20 cellular contexts compared by ENCODE assay signal in the genomic region with DNA sequence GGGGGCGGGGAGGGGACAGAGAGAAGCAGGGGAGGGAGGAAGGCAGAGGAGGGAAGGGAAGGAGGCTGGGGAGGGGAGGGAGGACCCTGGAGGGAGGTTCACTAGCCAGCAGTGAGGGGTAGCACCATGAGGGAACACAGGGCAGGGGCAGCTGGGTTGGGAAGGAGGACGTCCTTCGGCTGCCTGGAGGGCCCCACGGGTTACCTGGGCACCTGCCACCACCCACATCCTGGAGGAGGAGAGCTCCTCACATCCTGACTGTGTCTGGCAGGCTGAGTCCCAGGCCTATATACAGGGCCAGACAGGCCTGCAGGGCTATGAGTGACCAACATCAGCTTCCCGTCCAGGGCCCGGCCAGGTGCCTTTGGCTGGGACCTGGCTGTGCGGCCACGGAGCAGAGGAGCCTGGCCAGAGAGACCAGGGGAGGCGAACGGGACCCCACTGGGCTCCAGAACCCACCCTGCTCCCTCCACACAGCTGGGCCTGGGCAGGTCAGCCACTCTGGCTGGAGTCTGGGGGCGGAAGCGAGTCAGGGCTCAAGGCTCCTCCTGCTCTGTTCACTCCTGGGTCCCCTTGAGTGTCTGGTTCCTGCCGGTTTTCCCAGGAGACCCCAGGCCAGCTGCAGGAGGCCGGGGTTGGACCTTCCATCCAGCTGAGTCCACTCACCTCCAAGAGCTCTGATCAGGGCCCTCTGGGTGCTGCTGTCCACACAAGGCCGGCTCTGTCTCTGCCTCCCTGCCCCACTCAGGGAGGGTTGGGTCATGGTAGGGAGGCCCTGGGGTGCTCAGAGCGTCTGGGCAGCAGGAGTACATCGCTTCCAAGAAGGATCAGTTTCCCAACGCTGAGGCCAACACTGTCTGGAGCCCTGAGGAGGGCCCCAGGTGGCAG.
A peak's percentile ranks its signal among the peaks of the same experiment; 100 is the strongest.
DNase-seq lines count a peak whose midpoint lies in the region; ATAC-seq and TF ChIP-seq lines count a peak whose summit lies in the region.
"Had no signal": no experiment of that assay in that cellular context is flagged by ENCODE, and none has a peak within 500 bp of the region (broad histone marks: within the 10 kb centered on the region; RNA-seq: fewer than 3 reads in every experiment).

No MANE protein-coding gene starts in this region.

- no TSS peak for BruUV-seq in HCT116 (replicated peaks; lab: Mats Ljungman, UMichigan)

- TF ChIP-seq CTCF in HCT116 (IDR thresholded peaks at IDR 0.05 in 2 of 3, conservative IDR thresholded peaks at IDR 0.05 in 1 of 3; ENCODE audit: borderline replicate concordance in 1 of 3, insufficient read depth in 1 of 3, low read depth in 2 of 3, low read length in 2 of 3) (no peak), endodermal cell (conservative IDR thresholded peaks at IDR 0.05) (no peak), osteoblast (IDR thresholded peaks at IDR 0.05; ENCODE audit: extremely low read depth, low read depth, low read length) (no peak)

- H3K4me3 ChIP-seq in HCT116 (replicated peaks in 1 of 2; ENCODE audit: low read depth in 1 of 2, low read length in 2 of 2) (no peak overlapping the region), endodermal cell (ENCODE audit: low read length) (no peak overlapping the region), osteoblast (ENCODE audit: insufficient read depth, low read length) (no peak overlapping the region)
- H3K4me3 ChIP-seq: Peyer's patch had no signal

- H4K20me1 ChIP-seq in HCT116 (ENCODE audit: insufficient read depth) (no peaks in the 10 kb centered on the region), osteoblast (ENCODE audit: insufficient read depth, low read length) (no peaks in the 10 kb centered on the region)

- H3K4me3 Mint-ChIP-seq in endodermal cell: no peak overlapping the region
- H3K4me3 Mint-ChIP-seq: CD8-positive, alpha-beta T cell had no signal

- H3K9me3 Mint-ChIP-seq in endodermal cell: peaks cover 2% of the 10 kb centered on the region
- H3K9me3 Mint-ChIP-seq: CD8-positive, alpha-beta T cell had no signal

- H3K27me3 ChIP-seq in HCT116 (ENCODE audit: insufficient read depth, low read length) (peaks cover 27% of the 10 kb centered on the region; the same call in 1 of the 2 replicates), endodermal cell (ENCODE audit: control insufficient read depth, insufficient read depth, low read length, poor library complexity, severe bottlenecking) (no peaks in the 10 kb centered on the region), osteoblast (ENCODE audit: insufficient read depth, low read length) (no peaks in the 10 kb centered on the region)
- H3K27me3 ChIP-seq: Peyer's patch had no signal

- 76 to 78% methylated on average over 10 to 17 of the region's 18 CpGs for whole genome bisulfite sequencing in endodermal cell (ENCODE audit: insufficient coverage in 1 of 2, insufficient read length in 1 of 2), 2 experiments

- intact Hi-C loops in HCT116 (cut with micrococcal nuclease): no loop called here

- POLR2A ChIA-PET in HCT116 (lab: Charles Lee): no interaction called here

- DNase-seq in NCI-H2171 treated with DMSO at 0.1 percent for 48 hours (lab: John Stamatoyannopoulos, UW) (peak; percentile 10), NCI-H2171 (lab: John Stamatoyannopoulos, UW) (no peak), HCT116 (ENCODE audit: low read depth, low spot score) (no peak), endodermal cell (peak; percentile 64), osteoblast (ENCODE audit: insufficient read length, low spot score, missing footprints) (peak; percentile 25), activated T-cell treated with anti-CD3 and anti-CD28 coated beads for 4 hours (no peak)
- DNase-seq in activated CD4-positive, alpha-beta T cell treated with anti-CD3 and anti-CD28 coated beads for 1 hour: no peak
- DNase-seq: 8988T; AML-193; C1 segment of cervical spinal cord; Calu3; CD8-positive, alpha-beta T cell; DMS153; IMR-90; NCI-H1092 treated with DMSO at 0.1 percent for 48 hours; NCI-H1436 treated with DMSO at 0.1 percent for 48 hours; NCI-H2081 treated with DMSO at 0.1 percent for 48 hours had no signal

- no peaks in the 10 kb centered on the region for H3K36me3 ChIP-seq in HCT116 (ENCODE audit: control insufficient read depth in 1 of 2, insufficient read depth in 2 of 2, low read length in 2 of 2)
- no peaks in the 10 kb centered on the region for H3K36me3 ChIP-seq in endodermal cell (ENCODE audit: control insufficient read depth, insufficient read depth, low read length)
- no peaks in the 10 kb centered on the region for H3K36me3 ChIP-seq in osteoblast (ENCODE audit: insufficient read depth, low read length)
- H3K36me3 ChIP-seq: Peyer's patch had no signal

- H3K9me2 ChIP-seq in HCT116 (ENCODE audit: insufficient read depth): no peaks in the 10 kb centered on the region

- CTCF ChIA-PET in HCT116 (lab: Charles Lee): no interaction called here

- no peaks in the 10 kb centered on the region for H3K4me1 ChIP-seq in HCT116 (ENCODE audit: control insufficient read depth in 1 of 2, insufficient read depth in 2 of 2, low read length in 2 of 2)
- peaks cover 13% of the 10 kb centered on the region for H3K4me1 ChIP-seq in endodermal cell (ENCODE audit: control insufficient read depth, insufficient read depth, low read length)
- H3K4me1 ChIP-seq in osteoblast (ENCODE audit: insufficient read depth, low read length): no peaks in the 10 kb centered on the region
- H3K4me1 ChIP-seq: Peyer's patch had no signal

- TF ChIP-seq RAD21 in HCT116 (IDR thresholded peaks at IDR 0.05; ENCODE audit: low read depth): no peak

- H3K36me3 Mint-ChIP-seq in endodermal cell (ENCODE audit: low read depth): no peaks in the 10 kb centered on the region
- H3K36me3 Mint-ChIP-seq: CD8-positive, alpha-beta T cell had no signal

- H3K9me3 ChIP-seq in HCT116 (ENCODE audit: control insufficient read depth in 1 of 2, insufficient read depth in 1 of 2, low read depth in 1 of 2, low read length in 2 of 2): no peaks in the 10 kb centered on the region
- H3K9me3 ChIP-seq in endodermal cell (ENCODE audit: control insufficient read depth, low read length): no peaks in the 10 kb centered on the region
- H3K9me3 ChIP-seq in osteoblast (ENCODE audit: low read depth, low read length): peaks cover 3% of the 10 kb centered on the region
- H3K9me3 ChIP-seq: Peyer's patch had no signal

- RAD21 ChIA-PET in HCT116 (lab: Charles Lee; ENCODE audit: low non-redundant PET in 1 of 2, low total read pairs in 2 of 2, uncharacterized antibody in 2 of 2, unreplicated experiment in 2 of 2): no interaction called here

- peaks cover 13% of the 10 kb centered on the region for H3K4me1 Mint-ChIP-seq in endodermal cell

- H3K9ac ChIP-seq in HCT116 (ENCODE audit: low read length) (no peak overlapping the region), endodermal cell (ENCODE audit: extremely low read depth, low read length, poor library complexity, severe bottlenecking) (no peak overlapping the region)
- H3K9ac ChIP-seq: KMS-11 had no signal

- no peak overlapping the region for H3K27ac Mint-ChIP-seq in endodermal cell
- H3K27ac Mint-ChIP-seq: CD8-positive, alpha-beta T cell had no signal

- H3K27ac ChIP-seq in HCT116 (ENCODE audit: low read depth, low read length): no peak overlapping the region
- no peak overlapping the region for H3K27ac ChIP-seq in endodermal cell (ENCODE audit: low read depth, low read length)
- H3K27ac ChIP-seq in osteoblast (ENCODE audit: low read depth, low read length): no peak overlapping the region
- H3K27ac ChIP-seq: KMS-11, Peyer's patch had no signal

- H3K4me2 ChIP-seq in HCT116 (ENCODE audit: low read length): no peak overlapping the region
- no peak overlapping the region for H3K4me2 ChIP-seq in osteoblast (ENCODE audit: insufficient read depth, low read length)
- H3K4me2 ChIP-seq: KMS-11 had no signal

- TF ChIP-seq POLR2A in HCT116 (IDR thresholded peaks at IDR 0.05; ENCODE audit: borderline replicate concordance, extremely low read depth, insufficient read depth, insufficient read length): no peak

- ATAC-seq in HCT116 (peak; percentile 27; the same call in 1 of the 2 replicates), GM18511 (IDR thresholded peaks at IDR 0.05; ENCODE audit: unreplicated experiment) (no peak)
- ATAC-seq: CD8-positive, alpha-beta T cell had no signal

- no peaks in the 10 kb centered on the region for H3K79me2 ChIP-seq in HCT116 (ENCODE audit: insufficient read depth, low read length)
- no peaks in the 10 kb centered on the region for H3K79me2 ChIP-seq in osteoblast (ENCODE audit: insufficient read depth, low read length)

- no peaks in the 10 kb centered on the region for H3K27me3 Mint-ChIP-seq in endodermal cell (ENCODE audit: insufficient read depth)

- H2AFZ ChIP-seq in HCT116 (ENCODE audit: low read depth, low read length, poor library complexity, severe bottlenecking) (no peak overlapping the region), osteoblast (ENCODE audit: low read length) (no peak overlapping the region)

TF ChIP-seq in HCT116, 20 proteins besides CTCF, POLR2A, EP300 and RAD21 (continues in another document):
- TF ChIP-seq TCF7L2 (IDR thresholded peaks at IDR 0.05; ENCODE audit: borderline replicate concordance, extremely low read depth, insufficient read depth, insufficient read length) (no peak), ZNF274 (IDR thresholded peaks at IDR 0.05; ENCODE audit: low read depth, low read length) (no peak), SRF (IDR thresholded peaks at IDR 0.05; ENCODE audit: low read depth) (no peak), ELF1 (IDR thresholded peaks at IDR 0.05; ENCODE audit: borderline replicate concordance, low read depth) (no peak), EZH2 (IDR thresholded peaks at IDR 0.05) (no peak), SP1 (IDR thresholded peaks at IDR 0.05; ENCODE audit: low read depth) (no peak), EGR1 (IDR thresholded peaks at IDR 0.05; ENCODE audit: low read depth) (no peak), JUND (IDR thresholded peaks at IDR 0.05) (no peak)
- TF ChIP-seq, protein P1, sequence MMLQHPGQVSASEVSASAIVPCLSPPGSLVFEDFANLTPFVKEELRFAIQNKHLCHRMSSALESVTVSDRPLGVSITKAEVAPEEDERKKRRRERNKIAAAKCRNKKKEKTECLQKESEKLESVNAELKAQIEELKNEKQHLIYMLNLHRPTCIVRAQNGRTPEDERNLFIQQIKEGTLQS (IDR thresholded peaks at IDR 0.05): no peak
- TF ChIP-seq, protein P2, sequence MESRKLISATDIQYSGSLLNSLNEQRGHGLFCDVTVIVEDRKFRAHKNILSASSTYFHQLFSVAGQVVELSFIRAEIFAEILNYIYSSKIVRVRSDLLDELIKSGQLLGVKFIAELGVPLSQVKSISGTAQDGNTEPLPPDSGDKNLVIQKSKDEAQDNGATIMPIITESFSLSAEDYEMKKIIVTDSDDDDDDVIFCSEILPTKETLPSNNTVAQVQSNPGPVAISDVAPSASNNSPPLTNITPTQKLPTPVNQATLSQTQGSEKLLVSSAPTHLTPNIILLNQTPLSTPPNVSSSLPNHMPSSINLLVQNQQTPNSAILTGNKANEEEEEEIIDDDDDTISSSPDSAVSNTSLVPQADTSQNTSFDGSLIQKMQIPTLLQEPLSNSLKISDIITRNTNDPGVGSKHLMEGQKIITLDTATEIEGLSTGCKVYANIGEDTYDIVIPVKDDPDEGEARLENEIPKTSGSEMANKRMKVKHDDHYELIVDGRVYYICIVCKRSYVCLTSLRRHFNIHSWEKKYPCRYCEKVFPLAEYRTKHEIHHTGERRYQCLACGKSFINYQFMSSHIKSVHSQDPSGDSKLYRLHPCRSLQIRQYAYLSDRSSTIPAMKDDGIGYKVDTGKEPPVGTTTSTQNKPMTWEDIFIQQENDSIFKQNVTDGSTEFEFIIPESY (IDR thresholded peaks at IDR 0.05; ENCODE audit: extremely low read depth, insufficient replicate concordance, low read length): no peak

Comparison
In these comparisons a context has a peak if more than half of its experiments do, and no peak if none do; other contexts are left out.
1. DNase-seq: peak in NCI-H2171 treated with DMSO at 0.1 percent for 48 hours (single experiment), endodermal cell (single experiment) and osteoblast (single experiment); none in NCI-H2171 (single experiment), HCT116 (single experiment), activated T-cell treated with anti-CD3 and anti-CD28 coated beads for 4 hours (single experiment) and activated CD4-positive, alpha-beta T cell treated with anti-CD3 and anti-CD28 coated beads for 1 hour (single experiment).